Comparison of ENCODE assay signal across 9 cellular contexts in genomic region chr7:137996386-137996851, GRCh38. TPM values are rescaled to one million over a fixed set of nuclear protein-coding genes. Genes with fewer than 3 reads are reported as not detected.
DNase-seq lines count a peak whose midpoint lies in the region; ATAC-seq, FAIRE-seq and TF ChIP-seq lines count a peak whose summit lies in the region.
"Had no signal": no experiment of that assay in that cellular context is flagged by ENCODE, and none has a peak within 500 bp of the region (broad histone marks: within the 10 kb centered on the region; RNA-seq: fewer than 3 reads in every experiment).

No MANE protein-coding gene starts in this region.

- H3K27me3 ChIP-seq in DND-41 (ENCODE audit: insufficient read depth, low read length, poor library complexity) (no peaks in the 10 kb centered on the region), duodenal mucosa (ENCODE audit: control insufficient read depth in 1 of 2, insufficient read depth in 2 of 2, low read length in 2 of 2) (no peaks in the 10 kb centered on the region), pancreas (no peaks in the 10 kb centered on the region)

- no peaks in the 10 kb centered on the region for H3K9me3 ChIP-seq in DND-41 (ENCODE audit: insufficient read depth, low read length, severe bottlenecking)
- H3K9me3 ChIP-seq in duodenal mucosa (ENCODE audit: control insufficient read depth in 1 of 2, low read length in 2 of 2), result no peaks in the 10 kb centered on the region
- H3K9me3 ChIP-seq in pancreas, result no peaks in the 10 kb centered on the region

- H3K36me3 ChIP-seq in DND-41 (ENCODE audit: insufficient read depth, low read length) (no peaks in the 10 kb centered on the region; the same call in 1 of the 2 replicates), duodenal mucosa (ENCODE audit: control insufficient read depth in 1 of 2, insufficient read depth in 2 of 2, low read length in 2 of 2) (no peaks in the 10 kb centered on the region), pancreas (no peaks in the 10 kb centered on the region)

- H3K79me2 ChIP-seq in DND-41 (ENCODE audit: insufficient read depth, low read length), result peaks cover 6% of the 10 kb centered on the region

- H2AFZ ChIP-seq in DND-41 (ENCODE audit: low read depth, low read length), result no peak overlapping the region

- H3K27ac ChIP-seq in DND-41 (ENCODE audit: low read length) (no peak overlapping the region), duodenal mucosa (ENCODE audit: low read depth, low read length) (no peak overlapping the region), pancreas (peak overlapping the region in 3 of 4 donors; percentile 1 to 34 (median 10))

- no peak overlapping the region for H3K4me2 ChIP-seq in DND-41 (ENCODE audit: insufficient read depth, low read length)

- WGBS in pancreas, 2 donors, result 31 to 35% methylated on average over 6 of the region's 6 CpGs

- H3K4me1 ChIP-seq in DND-41 (ENCODE audit: insufficient read depth, low read length) (peaks cover 30% of the 10 kb centered on the region), duodenal mucosa (ENCODE audit: control insufficient read depth in 1 of 2, insufficient read depth in 2 of 2, low read length in 2 of 2) (peaks cover 40 to 57% of the 10 kb centered on the region in 2 donors), pancreas (peaks cover 24 to 45% (median 28%) of the 10 kb centered on the region in 3 donors)

- ATAC-seq in DND-41 (ENCODE audit: insufficient read depth, low read depth) (peak; percentile 22; the same call in 1 of the 3 replicates), pancreas (no peak)

- H4K20me1 ChIP-seq in DND-41 (ENCODE audit: insufficient read depth, low read length), result no peaks in the 10 kb centered on the region

- intact Hi-C loops in pancreas (cut with DNase I), result no loop called here

- no peak for TF ChIP-seq CTCF in DND-41 (IDR thresholded peaks at IDR 0.05; ENCODE audit: borderline replicate concordance, extremely low read depth, low read length, poor library complexity, severe bottlenecking)
- TF ChIP-seq CTCF in pancreas (IDR thresholded peaks at IDR 0.05), result no peak

- peak; percentile 42 for DNase-seq in DND-41
- peak; percentile 96 to 99 for DNase-seq in NCI-H524 (lab: John Stamatoyannopoulos, UW)
- DNase-seq in pancreas, result peak in 3 of 6 donors; percentile 60 to 72 (median 61)
- no peak for DNase-seq in kidney tubule cell (ENCODE audit: low spot score)
- DNase-seq in NCI-H1436 (lab: John Stamatoyannopoulos, UW), result no peak
- DNase-seq in 8988T, result no peak
- no peak for DNase-seq in stimulated activated CD4-positive, alpha-beta T cell treated with anti-CD3 and anti-CD28 coated beads, Interleukin-4, amount 100 ng/mL, for 24 hours
- DNase-seq: activated naive CD8-positive, alpha-beta T cell treated with anti-CD3 and anti-CD28 coated beads, Interleukin-2, amount 10 ng/mL, durations not matched to agents 7 days and 5 days had no signal

- H3K4me3 ChIP-seq in DND-41 (ENCODE audit: low read depth in 1 of 2, low read length in 2 of 2) (no peak overlapping the region), duodenal mucosa (ENCODE audit: low read depth in 1 of 2, low read length in 2 of 2) (peak overlapping the region; percentile 17 to 18), pancreas (no peak overlapping the region)

- FAIRE-seq in pancreas (lab: Jason Lieb, UNC), result no peak

- H3K9ac ChIP-seq in DND-41 (ENCODE audit: low read depth, low read length), result no peak overlapping the region
- H3K9ac ChIP-seq in duodenal mucosa (ENCODE audit: low read depth in 1 of 2, low read length in 2 of 2), result peak overlapping the region in 1 of 2 donors; percentile 26

RNA-seq across cellular contexts. Expression of gene CREB3L2, which starts 5.5 kb away (rescaled TPM):
- 10 to 100 TPM; 21.3 to 38.4 (median 32.3) TPM for total RNA-seq in pancreas
- 10 to 100 TPM in 1 of 2 donors, 1 to 10 TPM in 1; 6.6 to 10.4 TPM for polyA plus RNA-seq in pancreas

Comparison
In these comparisons a context has a peak if more than half of its experiments do, and no peak if none do; other contexts are left out.
1. DNase-seq: peak in DND-41 (single experiment) and NCI-H524 (2 of 2); none in kidney tubule cell (single experiment), NCI-H1436 (single experiment), 8988T (single experiment) and stimulated activated CD4-positive, alpha-beta T cell treated with anti-CD3 and anti-CD28 coated beads, Interleukin-4, amount 100 ng/mL, for 24 hours (single experiment).
2. H3K27ac ChIP-seq: peak in pancreas (3 of 4); none in DND-41 (single experiment) and duodenal mucosa (single experiment).
3. H3K4me3 ChIP-seq: peak in duodenal mucosa (2 of 2); none in DND-41 (0 of 2) and pancreas (0 of 4).